8 cellular contexts compared by ENCODE assay signal in genomic region chr17:43994272-43995149, GRCh38. TPM values are rescaled to one million over a fixed set of nuclear protein-coding genes. Genes with fewer than 3 reads are reported as not detected.
DNase-seq lines count a peak whose midpoint lies in the region; ATAC-seq, FAIRE-seq and TF ChIP-seq lines count a peak whose summit lies in the region.

No MANE protein-coding gene starts in this region.

- ATAC-seq in A549 = peak; percentile 90 to 96
- ATAC-seq in esophagus mucosa = peak; percentile 84
- ATAC-seq in stimulated activated memory B cell treated with anti-CD40 and anti-IgM and Interleukin-4, amounts not matched to agents 10 μg/mL and 1 μg/mL and 100 μg/mL, for 72 hours = peak; percentile 83
- ATAC-seq in GM21360 (IDR thresholded peaks at IDR 0.05; ENCODE audit: unreplicated experiment) = no peak

- TF ChIP-seq RAD21 in A549 (conservative IDR thresholded peaks at IDR 0.05 in 1 of 2, IDR thresholded peaks at IDR 0.05 in 1 of 2) = peak; percentile 96 to 98

- TF ChIP-seq CTCF in A549 (IDR thresholded peaks at IDR 0.05) = peak; percentile 96
- peak; percentile 86 for TF ChIP-seq CTCF in GM12873 (IDR thresholded peaks at IDR 0.05; ENCODE audit: insufficient read depth, low read depth, low read length, missing control alignments)

- POLR2A ChIA-PET in A549 (lab: Yijun Ruan, JAX) = no interaction called here

- DNase-seq in A549 (ENCODE audit: low read depth in 1 of 2, low spot score in 1 of 2) (peak; percentile 71 to 94), NCI-H774 (lab: John Stamatoyannopoulos, UW) (peak; percentile 17), activated T-cell treated with anti-CD3 and anti-CD28 coated beads for 48 hours (ENCODE audit: low read depth) (peak; percentile 65), mucosa of gallbladder (ENCODE audit: low spot score) (peak; percentile 53)

- no peak for TF ChIP-seq EP300 in A549 (IDR thresholded peaks at IDR 0.05)

- no peak for FAIRE-seq in A549 (lab: Jason Lieb, UNC)

- peak overlapping the region; percentile 70 to 86 for H3K27ac ChIP-seq in A549

- no peak for TF ChIP-seq POLR2A in A549 (IDR thresholded peaks at IDR 0.05; ENCODE audit: low read length)

- 0 out of 3 replicates have a peak, but pooled peaks cover 3% of the 10 kb centered on the region for H3K4me1 ChIP-seq in A549

- no peaks in the 10 kb centered on the region for H3K9me3 ChIP-seq in A549

- 23% methylated on average over 48 of the region's 52 CpGs for WGBS in A549 (ENCODE audit: missing lambda C conversion rate)

- H3K9me3 Mint-ChIP-seq in stimulated activated memory B cell treated with anti-CD40 and anti-IgM and Interleukin-4, amounts not matched to agents 10 μg/mL and 1 μg/mL and 100 μg/mL, for 72 hours = no peaks in the 10 kb centered on the region

- H3K27me3 Mint-ChIP-seq in stimulated activated memory B cell treated with anti-CD40 and anti-IgM and Interleukin-4, amounts not matched to agents 10 μg/mL and 1 μg/mL and 100 μg/mL, for 72 hours = peaks cover 26% of the 10 kb centered on the region

- peak overlapping the region; percentile 90 for H3K4me2 ChIP-seq in A549

- no peaks in the 10 kb centered on the region for H3K36me3 Mint-ChIP-seq in stimulated activated memory B cell treated with anti-CD40 and anti-IgM and Interleukin-4, amounts not matched to agents 10 μg/mL and 1 μg/mL and 100 μg/mL, for 72 hours

- peaks cover 6% of the 10 kb centered on the region for H3K4me1 Mint-ChIP-seq in stimulated activated memory B cell treated with anti-CD40 and anti-IgM and Interleukin-4, amounts not matched to agents 10 μg/mL and 1 μg/mL and 100 μg/mL, for 72 hours

- CTCF ChIA-PET in A549 (lab: Yijun Ruan, JAX) = interaction anchor here (0.6 to 24.9 kb wide), 29 partner anchors 11 to 311 kb away, joined by 3 to 657 read pairs (median 6); partner anchors contain the start of genes MPP2, NAGS, PPY and PYY

- peak overlapping the region; percentile 48 for H3K4me3 Mint-ChIP-seq in stimulated activated memory B cell treated with anti-CD40 and anti-IgM and Interleukin-4, amounts not matched to agents 10 μg/mL and 1 μg/mL and 100 μg/mL, for 72 hours

- no peak overlapping the region for H3K27ac Mint-ChIP-seq in stimulated activated memory B cell treated with anti-CD40 and anti-IgM and Interleukin-4, amounts not matched to agents 10 μg/mL and 1 μg/mL and 100 μg/mL, for 72 hours

- peak overlapping the region; percentile 45 for H3K4me3 ChIP-seq in A549

TF ChIP-seq in A549, 52 proteins besides CTCF, POLR2A, EP300 and RAD21:
- no peak for TF ChIP-seq MYC (IDR thresholded peaks at IDR 0.05; ENCODE audit: borderline replicate concordance, low read length)
- TF ChIP-seq SMC3 (IDR thresholded peaks at IDR 0.05) = peak; percentile 97
- no peak for TF ChIP-seq HDAC2 (IDR thresholded peaks at IDR 0.05)
- TF ChIP-seq CHD2 (IDR thresholded peaks at IDR 0.05; ENCODE audit: low read length, partially characterized antibody) = peak; percentile 59
- TF ChIP-seq HOXA7 (CRISPR knock-in tag; IDR thresholded peaks at IDR 0.05) = no peak
- TF ChIP-seq FOSB (CRISPR knock-in tag; IDR thresholded peaks at IDR 0.05) = no peak
- no peak for TF ChIP-seq POLR2AphosphoS2 (conservative IDR thresholded peaks at IDR 0.05; ENCODE audit: low read length)
- TF ChIP-seq ZSCAN20 (CRISPR knock-in tag; IDR thresholded peaks at IDR 0.05) = no peak
- TF ChIP-seq RARB (CRISPR knock-in tag; IDR thresholded peaks at IDR 0.05) = no peak
- TF ChIP-seq ELK1 (IDR thresholded peaks at IDR 0.05; ENCODE audit: low read depth, low read length) = no peak
- TF ChIP-seq FOXS1 (CRISPR knock-in tag; IDR thresholded peaks at IDR 0.05) = no peak
- TF ChIP-seq CEBPB (IDR thresholded peaks at IDR 0.05) = no peak; a peak in 1 of 4 replicates
- no peak for TF ChIP-seq ESRRA (IDR thresholded peaks at IDR 0.05; ENCODE audit: borderline replicate concordance, low read length)
- TF ChIP-seq MAX (IDR thresholded peaks at IDR 0.05) = peak; percentile 68; the same call in 1 of the 2 replicates
- no peak for TF ChIP-seq NR3C1 (IDR thresholded peaks at IDR 0.05)
- TF ChIP-seq USF2 (IDR thresholded peaks at IDR 0.05) = no peak
- TF ChIP-seq ZC3H11A (IDR thresholded peaks at IDR 0.05) = no peak
- no peak for TF ChIP-seq SREBF2 (IDR thresholded peaks at IDR 0.05)
- no peak for TF ChIP-seq ZFP36 (IDR thresholded peaks at IDR 0.05; ENCODE audit: borderline replicate concordance, partially characterized antibody)
- TF ChIP-seq CBX8 (IDR thresholded peaks at IDR 0.05) = no peak
- TF ChIP-seq PHF8 (IDR thresholded peaks at IDR 0.05; ENCODE audit: borderline replicate concordance, low read depth) = no peak

RNA-seq across cellular contexts. Expression of gene NAGS, which starts 9.9 kb away (rescaled TPM):
- polyA plus RNA-seq in A549 (2011; rRNA removed) = 0.61 and 0.66 TPM in 2 replicates
- polyA plus RNA-seq in A549 (2012; cell fraction: cytosol; rRNA removed) = 0.49 and 0.75 TPM in 2 replicates
- 0.40 and 0.59 TPM in 2 replicates for polyA plus RNA-seq in A549 (2012; cell fraction: nucleus; rRNA removed)
- 0.76 to 0.88 TPM (median 0.77 TPM) in 3 replicates for polyA plus RNA-seq in A549 (2017; fragmentation: RNase III; extraction: RNeasy Plus Mini Kit Qiagen cat#74134 plus additional on column Dnase treatment)
- polyA minus RNA-seq in A549 (2011; rRNA and poly(A)+ RNA removed) = 0.68 and 0.91 TPM in 2 replicates
- 2.4 TPM for total RNA-seq in esophagus mucosa
- total RNA-seq in mucosa of gallbladder = 3.6 TPM

RNA-seq across cellular contexts. Expression of gene TMEM101, which starts 20.3 kb away (rescaled TPM):
- polyA plus RNA-seq in A549 (2011; rRNA removed) = 38.2 and 40.3 TPM in 2 replicates
- polyA plus RNA-seq in A549 (2012; cell fraction: cytosol; rRNA removed) = 53.9 and 59.4 TPM in 2 replicates
- 64.5 and 68.1 TPM in 2 replicates for polyA plus RNA-seq in A549 (2012; cell fraction: nucleus; rRNA removed)
- polyA plus RNA-seq in A549 (2017; fragmentation: RNase III; extraction: RNeasy Plus Mini Kit Qiagen cat#74134 plus additional on column Dnase treatment) = 29.6 to 33.5 TPM (median 32.2 TPM) in 3 replicates
- polyA minus RNA-seq in A549 (2011; rRNA and poly(A)+ RNA removed) = 37.8 and 44.1 TPM in 2 replicates
- 23.2 TPM for total RNA-seq in esophagus mucosa
- total RNA-seq in mucosa of gallbladder = 33.4 TPM

RNA-seq across cellular contexts. Expression of gene PYY, which starts 40.8 kb away (rescaled TPM):
- polyA plus RNA-seq in A549 (2011; rRNA removed) (not detected in 2 replicates), A549 (2017; fragmentation: RNase III; extraction: RNeasy Plus Mini Kit Qiagen cat#74134 plus additional on column Dnase treatment) (not detected in 3 replicates)
- not detected in 2 replicates for polyA plus RNA-seq in A549 (2012; cell fraction: cytosol; rRNA removed)
- 0.07 TPM in 1 of 2 replicates, not detected in the other for polyA plus RNA-seq in A549 (2012; cell fraction: nucleus; rRNA removed)
- polyA minus RNA-seq in A549 (2011; rRNA and poly(A)+ RNA removed) = not detected in 2 replicates
- total RNA-seq in esophagus mucosa (not detected), mucosa of gallbladder (not detected)

RNA-seq across cellular contexts. Expression of gene PPY, which starts 52.2 kb away (rescaled TPM):
- not detected in 2 replicates for polyA plus RNA-seq in A549 (2011; rRNA removed)
- polyA plus RNA-seq in A549 (2012; cell fraction: cytosol; rRNA removed) = 0.20 TPM in 1 of 2 replicates, not detected in the other
- not detected in 2 replicates for polyA plus RNA-seq in A549 (2012; cell fraction: nucleus; rRNA removed)
- polyA plus RNA-seq in A549 (2017; fragmentation: RNase III; extraction: RNeasy Plus Mini Kit Qiagen cat#74134 plus additional on column Dnase treatment) = not detected in 3 replicates
- not detected in 2 replicates for polyA minus RNA-seq in A549 (2011; rRNA and poly(A)+ RNA removed)
- total RNA-seq in esophagus mucosa = not detected
- not detected for total RNA-seq in mucosa of gallbladder

Comparison
In these comparisons a context has a peak if more than half of its experiments do, and no peak if none do; other contexts are left out.
1. DNase-seq: peak in every context shown above with its lines; median percentile 82 in A549; 65 in activated T-cell treated with anti-CD3 and anti-CD28 coated beads for 48 hours; 53 in mucosa of gallbladder; 17 in NCI-H774.